ENCODE assay signal across 15 cellular contexts in genomic region chr18:9029131-9029530, GRCh38.
"Had no signal": no experiment of that assay in that cellular context is flagged by ENCODE, and none has a peak within 500 bp of the region (broad histone marks: within the 10 kb centered on the region; RNA-seq: fewer than 3 reads in every experiment).

No MANE protein-coding gene starts in this region.

- H3K9me3 ChIP-seq: body of pancreas, left lung, right atrium auricular region, suprapubic skin had no signal

- H3K36me3 ChIP-seq: left lung, right atrium auricular region, suprapubic skin had no signal

- H3K27ac ChIP-seq: body of pancreas, left lung, right atrium auricular region, suprapubic skin had no signal

- ATAC-seq: activated CD4-positive, alpha-beta T cell treated with anti-CD3 and anti-CD28 coated beads for 36 hours; body of pancreas; left lung; stimulated activated naive CD8-positive, alpha-beta T cell treated with anti-CD3 and anti-CD28 coated beads, Interleukin-15, Interleukin-2, amounts not matched to agents 100 U/mL and 50 U/mL, for 24 hours had no signal

- H3K4me1 ChIP-seq: body of pancreas, left lung, right atrium auricular region, suprapubic skin had no signal

- H3K4me3 ChIP-seq: body of pancreas, left lung, right atrium auricular region, skin epidermis, suprapubic skin had no signal

- H3K27me3 ChIP-seq: body of pancreas, left lung, right atrium auricular region, suprapubic skin had no signal

- DNase-seq: activated CD4-positive, alpha-beta memory T cell treated with anti-CD3 and anti-CD28 coated beads, Interleukin-2, amount 10 ng/mL, durations not matched to agents 7 days and 5 days; activated CD4-positive, alpha-beta T cell treated with anti-CD3 and anti-CD28 coated beads for 36 hours; activated effector memory CD4-positive, alpha-beta T cell treated with anti-CD3 and anti-CD28 coated beads, Interleukin-2, amount 50 U/mL, for 16 hours; activated T-cell treated with anti-CD3 and anti-CD28 coated beads, Interleukin-2, amount 50 U/mL, for 48 hours; body of pancreas; effector memory CD4-positive, alpha-beta T cell; islet precursor cell; left lung; nucleus accumbens; stimulated activated naive CD8-positive, alpha-beta T cell treated with anti-CD3 and anti-CD28 coated beads, Interleukin-15, Interleukin-2, amounts not matched to agents 100 U/mL and 50 U/mL, for 24 hours; T-helper 2 cell; trophoblast cell had no signal
